ENCODE assay signal across 15 cellular contexts in the genomic region with DNA sequence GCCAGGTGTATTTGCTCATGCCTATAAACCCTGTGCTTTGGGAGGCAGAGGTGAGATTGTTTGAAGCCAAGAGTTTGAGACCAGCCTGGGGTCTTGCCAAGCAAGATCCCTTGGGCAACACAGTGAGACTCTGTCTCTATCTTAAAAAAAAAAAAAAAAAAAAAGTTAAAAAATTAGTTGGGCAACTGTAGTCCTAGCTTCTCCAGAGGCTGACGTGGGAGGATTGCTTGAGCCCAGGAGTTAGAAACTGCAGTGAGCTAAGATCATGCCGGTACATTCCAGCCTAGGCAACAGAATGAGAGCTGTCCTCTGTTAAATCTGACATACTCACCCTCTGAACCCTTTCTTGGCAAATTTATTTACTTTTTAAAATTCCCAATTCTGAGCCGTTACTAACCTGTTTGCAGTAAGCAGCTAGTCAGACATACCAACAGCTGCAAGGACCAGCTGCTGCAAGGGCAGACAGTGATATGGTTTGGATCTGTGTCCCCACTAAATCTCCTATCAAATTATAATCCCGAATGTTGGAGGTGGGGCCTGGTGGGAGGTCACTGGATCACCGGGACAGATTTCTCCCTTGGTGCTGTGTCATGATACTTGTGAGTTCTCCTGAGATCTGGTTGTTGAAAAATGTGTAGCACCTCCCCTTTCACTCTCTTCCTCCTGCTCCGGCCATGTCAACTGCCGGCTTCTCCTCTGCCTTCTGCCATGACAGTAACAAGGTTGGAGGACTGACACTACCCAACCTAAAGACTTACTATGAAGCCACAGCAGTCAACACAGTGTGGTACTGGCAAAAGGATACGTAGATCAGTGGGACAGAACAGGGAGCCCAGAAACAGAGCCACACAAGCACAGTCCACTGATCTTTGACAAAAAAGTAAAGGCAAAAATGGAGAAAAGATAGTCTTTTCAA. TPM values are rescaled to one million over a fixed set of nuclear protein-coding genes. Genes with fewer than 3 reads are reported as not detected.
DNase-seq lines count a peak whose midpoint lies in the region; ATAC-seq and TF ChIP-seq lines count a peak whose summit lies in the region.
"Had no signal": no experiment of that assay in that cellular context is flagged by ENCODE, and none has a peak within 500 bp of the region (broad histone marks: within the 10 kb centered on the region; RNA-seq: fewer than 3 reads in every experiment).

No MANE protein-coding gene starts in this region.

- no peaks in the 10 kb centered on the region for H3K9me3 ChIP-seq in MG63
- H3K9me3 ChIP-seq: thyroid gland had no signal

- no peaks in the 10 kb centered on the region for H3K27me3 Mint-ChIP-seq in activated naive CD8-positive, alpha-beta T cell treated with anti-CD3 and anti-CD28 coated beads, Interleukin-2, amount 10 ng/mL, durations not matched to agents 7 days and 5 days
- H3K27me3 Mint-ChIP-seq in activated naive CD8-positive, alpha-beta T cell treated with anti-CD3 and anti-CD28 coated beads, Interleukin-2, amount 50 U/mL, for 24 hours: no peaks in the 10 kb centered on the region
- H3K27me3 Mint-ChIP-seq in endothelial cell (ENCODE audit: unreplicated experiment) (peaks cover 3% of the 10 kb centered on the region), memory B cell (no peaks in the 10 kb centered on the region)
- H3K27me3 Mint-ChIP-seq in activated CD4-positive, alpha-beta T cell treated with anti-CD3 and anti-CD28 coated beads, Interleukin-2, amount 10 ng/mL, durations not matched to agents 7 days and 5 days: no peaks in the 10 kb centered on the region
- H3K27me3 Mint-ChIP-seq: activated CD4-positive, alpha-beta memory T cell treated with anti-CD3 and anti-CD28 coated beads for 36 hours had no signal

- no peaks in the 10 kb centered on the region for H3K9me3 Mint-ChIP-seq in activated naive CD8-positive, alpha-beta T cell treated with anti-CD3 and anti-CD28 coated beads, Interleukin-2, amount 10 ng/mL, durations not matched to agents 7 days and 5 days
- no peaks in the 10 kb centered on the region for H3K9me3 Mint-ChIP-seq in activated naive CD8-positive, alpha-beta T cell treated with anti-CD3 and anti-CD28 coated beads, Interleukin-2, amount 50 U/mL, for 24 hours
- H3K9me3 Mint-ChIP-seq in endothelial cell (ENCODE audit: unreplicated experiment) (no peaks in the 10 kb centered on the region), memory B cell (no peaks in the 10 kb centered on the region)
- no peaks in the 10 kb centered on the region for H3K9me3 Mint-ChIP-seq in stimulated activated effector memory CD8-positive, alpha-beta T cell treated with anti-CD3 and anti-CD28 coated beads, Interleukin-12 subunit alpha, Interleukin-12 subunit beta, amount 100 ng/mL, for 72 hours
- H3K9me3 Mint-ChIP-seq in activated CD4-positive, alpha-beta T cell treated with anti-CD3 and anti-CD28 coated beads, Interleukin-2, amount 10 ng/mL, durations not matched to agents 7 days and 5 days: no peaks in the 10 kb centered on the region
- H3K9me3 Mint-ChIP-seq: activated CD4-positive, alpha-beta memory T cell treated with anti-CD3 and anti-CD28 coated beads for 36 hours; mesothelial cell of epicardium had no signal

- no peak for TF ChIP-seq CTCF in endothelial cell (IDR thresholded peaks at IDR 0.05; ENCODE audit: unreplicated experiment)

- peaks cover 57% of the 10 kb centered on the region for H3K36me3 ChIP-seq in MG63

- no peak overlapping the region for H3K4me3 ChIP-seq in MG63
- H3K4me3 ChIP-seq: dorsolateral prefrontal cortex, thyroid gland had no signal

- no peak overlapping the region for H3K4me3 Mint-ChIP-seq in activated naive CD8-positive, alpha-beta T cell treated with anti-CD3 and anti-CD28 coated beads, Interleukin-2, amount 10 ng/mL, durations not matched to agents 7 days and 5 days
- no peak overlapping the region for H3K4me3 Mint-ChIP-seq in activated naive CD8-positive, alpha-beta T cell treated with anti-CD3 and anti-CD28 coated beads, Interleukin-2, amount 50 U/mL, for 24 hours
- H3K4me3 Mint-ChIP-seq in endothelial cell (ENCODE audit: unreplicated experiment) (peak overlapping the region; percentile 51), memory B cell (no peak overlapping the region)
- H3K4me3 Mint-ChIP-seq in stimulated activated effector memory CD8-positive, alpha-beta T cell treated with anti-CD3 and anti-CD28 coated beads, Interleukin-12 subunit alpha, Interleukin-12 subunit beta, amount 100 ng/mL, for 72 hours: no peak overlapping the region
- no peak overlapping the region for H3K4me3 Mint-ChIP-seq in activated CD4-positive, alpha-beta T cell treated with anti-CD3 and anti-CD28 coated beads, Interleukin-2, amount 10 ng/mL, durations not matched to agents 7 days and 5 days
- H3K4me3 Mint-ChIP-seq: activated CD4-positive, alpha-beta memory T cell treated with anti-CD3 and anti-CD28 coated beads for 36 hours; mesothelial cell of epicardium had no signal

- peaks cover 7% of the 10 kb centered on the region for H3K4me1 Mint-ChIP-seq in activated naive CD8-positive, alpha-beta T cell treated with anti-CD3 and anti-CD28 coated beads, Interleukin-2, amount 10 ng/mL, durations not matched to agents 7 days and 5 days
- peaks cover 25% of the 10 kb centered on the region for H3K4me1 Mint-ChIP-seq in activated naive CD8-positive, alpha-beta T cell treated with anti-CD3 and anti-CD28 coated beads, Interleukin-2, amount 50 U/mL, for 24 hours
- H3K4me1 Mint-ChIP-seq in endothelial cell (ENCODE audit: unreplicated experiment): no peaks in the 10 kb centered on the region
- peaks cover 39% of the 10 kb centered on the region for H3K4me1 Mint-ChIP-seq in memory B cell
- peaks cover 29% of the 10 kb centered on the region for H3K4me1 Mint-ChIP-seq in stimulated activated effector memory CD8-positive, alpha-beta T cell treated with anti-CD3 and anti-CD28 coated beads, Interleukin-12 subunit alpha, Interleukin-12 subunit beta, amount 100 ng/mL, for 72 hours
- peaks cover 12% of the 10 kb centered on the region for H3K4me1 Mint-ChIP-seq in activated CD4-positive, alpha-beta T cell treated with anti-CD3 and anti-CD28 coated beads, Interleukin-2, amount 10 ng/mL, durations not matched to agents 7 days and 5 days
- H3K4me1 Mint-ChIP-seq: mesothelial cell of epicardium had no signal

- POLR2A ChIA-PET in activated naive CD8-positive, alpha-beta T cell treated with anti-CD3 and anti-CD28 coated beads, Interleukin-2, amount 10 ng/mL, durations not matched to agents 7 days and 5 days (lab: Charles Lee): no interaction called here
- POLR2A ChIA-PET in activated CD4-positive, alpha-beta T cell treated with anti-CD3 and anti-CD28 coated beads, Interleukin-2, amount 10 ng/mL, durations not matched to agents 7 days and 5 days (lab: Charles Lee): no interaction called here

- H3K27ac Mint-ChIP-seq in activated naive CD8-positive, alpha-beta T cell treated with anti-CD3 and anti-CD28 coated beads, Interleukin-2, amount 10 ng/mL, durations not matched to agents 7 days and 5 days: peak overlapping the region; percentile 43
- H3K27ac Mint-ChIP-seq in activated naive CD8-positive, alpha-beta T cell treated with anti-CD3 and anti-CD28 coated beads, Interleukin-2, amount 50 U/mL, for 24 hours: no peak overlapping the region
- H3K27ac Mint-ChIP-seq in endothelial cell (ENCODE audit: unreplicated experiment) (no peak overlapping the region), memory B cell (peak overlapping the region; percentile 55)
- H3K27ac Mint-ChIP-seq in stimulated activated effector memory CD8-positive, alpha-beta T cell treated with anti-CD3 and anti-CD28 coated beads, Interleukin-12 subunit alpha, Interleukin-12 subunit beta, amount 100 ng/mL, for 72 hours: peak overlapping the region; percentile 10
- no peak overlapping the region for H3K27ac Mint-ChIP-seq in activated CD4-positive, alpha-beta T cell treated with anti-CD3 and anti-CD28 coated beads, Interleukin-2, amount 10 ng/mL, durations not matched to agents 7 days and 5 days
- H3K27ac Mint-ChIP-seq: activated CD4-positive, alpha-beta memory T cell treated with anti-CD3 and anti-CD28 coated beads for 36 hours; mesothelial cell of epicardium had no signal

- CTCF ChIA-PET in activated CD4-positive, alpha-beta T cell treated with anti-CD3 and anti-CD28 coated beads, Interleukin-2, amount 10 ng/mL, durations not matched to agents 7 days and 5 days (lab: Charles Lee): no interaction called here

- H3K27me3 ChIP-seq in MG63: no peaks in the 10 kb centered on the region
- H3K27me3 ChIP-seq: dorsolateral prefrontal cortex, thyroid gland had no signal

- H3K36me3 Mint-ChIP-seq in activated naive CD8-positive, alpha-beta T cell treated with anti-CD3 and anti-CD28 coated beads, Interleukin-2, amount 10 ng/mL, durations not matched to agents 7 days and 5 days: peaks cover 46% of the 10 kb centered on the region
- H3K36me3 Mint-ChIP-seq in activated naive CD8-positive, alpha-beta T cell treated with anti-CD3 and anti-CD28 coated beads, Interleukin-2, amount 50 U/mL, for 24 hours (ENCODE audit: low read depth): peaks cover 71% of the 10 kb centered on the region
- H3K36me3 Mint-ChIP-seq in endothelial cell (ENCODE audit: low read depth, unreplicated experiment): peaks cover 36% of the 10 kb centered on the region
- H3K36me3 Mint-ChIP-seq in memory B cell: peaks cover 46% of the 10 kb centered on the region
- H3K36me3 Mint-ChIP-seq in stimulated activated effector memory CD8-positive, alpha-beta T cell treated with anti-CD3 and anti-CD28 coated beads, Interleukin-12 subunit alpha, Interleukin-12 subunit beta, amount 100 ng/mL, for 72 hours: peaks cover 100% of the 10 kb centered on the region
- peaks cover 66% of the 10 kb centered on the region for H3K36me3 Mint-ChIP-seq in activated CD4-positive, alpha-beta T cell treated with anti-CD3 and anti-CD28 coated beads, Interleukin-2, amount 10 ng/mL, durations not matched to agents 7 days and 5 days (ENCODE audit: low read depth)

- no peak for ATAC-seq in activated naive CD8-positive, alpha-beta T cell treated with anti-CD3 and anti-CD28 coated beads, Interleukin-2, amount 10 ng/mL, durations not matched to agents 7 days and 5 days (ENCODE audit: low read depth)
- no peak for ATAC-seq in activated naive CD8-positive, alpha-beta T cell treated with anti-CD3 and anti-CD28 coated beads, Interleukin-2, amount 50 U/mL, for 24 hours
- ATAC-seq in memory B cell (ENCODE audit: low read depth) (no peak), left colon (no peak)
- ATAC-seq in stimulated activated effector memory CD8-positive, alpha-beta T cell treated with anti-CD3 and anti-CD28 coated beads, Interleukin-12 subunit alpha, Interleukin-12 subunit beta, amount 100 ng/mL, for 72 hours: no peak

- DNase-seq in activated naive CD8-positive, alpha-beta T cell treated with anti-CD3 and anti-CD28 coated beads, Interleukin-2, amount 10 ng/mL, durations not matched to agents 7 days and 5 days: no peak
- DNase-seq in activated naive CD8-positive, alpha-beta T cell treated with anti-CD3 and anti-CD28 coated beads, Interleukin-2, amount 50 U/mL, for 24 hours: no peak
- DNase-seq in endothelial cell (ENCODE audit: low spot score) (no peak), memory B cell (ENCODE audit: low spot score in 2 of 2) (no peak), left colon (no peak), MG63 (no peak)
- no peak for DNase-seq in stimulated activated effector memory CD8-positive, alpha-beta T cell treated with anti-CD3 and anti-CD28 coated beads, Interleukin-12 subunit alpha, Interleukin-12 subunit beta, amount 100 ng/mL, for 72 hours (ENCODE audit: low spot score in 2 of 2)
- DNase-seq in activated CD4-positive, alpha-beta T cell treated with anti-CD3 and anti-CD28 coated beads, Interleukin-2, amount 10 ng/mL, durations not matched to agents 7 days and 5 days: no peak
- DNase-seq: activated CD4-positive, alpha-beta memory T cell treated with anti-CD3 and anti-CD28 coated beads for 36 hours; dorsolateral prefrontal cortex; NCI-H1048; SIG-M5; T1000; thyroid gland had no signal

- intact Hi-C loops in left colon (cut with DNase I, micrococcal nuclease): no loop called here

RNA-seq across cellular contexts. Expression of gene PARP1, which starts 10.6 kb away (rescaled TPM):
- 100 to 1,000 TPM; 128 to 132 TPM for total RNA-seq in activated naive CD8-positive, alpha-beta T cell treated with anti-CD3 and anti-CD28 coated beads, Interleukin-2, amount 10 ng/mL, durations not matched to agents 7 days and 5 days
- total RNA-seq in endothelial cell (ENCODE audit: unreplicated experiment): 131 TPM
- 10 to 100 TPM; 44.8 to 48.9 TPM for total RNA-seq in left colon
- total RNA-seq in MG63 (2014; rRNA removed; shearing (Covaris generic); ENCODE audit: low replicate concordance): 180 and 241 TPM in 2 replicates
- total RNA-seq in activated CD4-positive, alpha-beta T cell treated with anti-CD3 and anti-CD28 coated beads, Interleukin-2, amount 10 ng/mL, durations not matched to agents 7 days and 5 days: 100 to 1,000 TPM; 167 to 187 TPM

Comparison
In these comparisons a context has a peak if more than half of its experiments do, and no peak if none do; other contexts are left out.
1. H3K27ac Mint-ChIP-seq: peak in activated naive CD8-positive, alpha-beta T cell treated with anti-CD3 and anti-CD28 coated beads, Interleukin-2, amount 10 ng/mL, durations not matched to agents 7 days and 5 days (single experiment), memory B cell (single experiment) and stimulated activated effector memory CD8-positive, alpha-beta T cell treated with anti-CD3 and anti-CD28 coated beads, Interleukin-12 subunit alpha, Interleukin-12 subunit beta, amount 100 ng/mL, for 72 hours (single experiment); none in activated naive CD8-positive, alpha-beta T cell treated with anti-CD3 and anti-CD28 coated beads, Interleukin-2, amount 50 U/mL, for 24 hours (single experiment), endothelial cell (single experiment) and activated CD4-positive, alpha-beta T cell treated with anti-CD3 and anti-CD28 coated beads, Interleukin-2, amount 10 ng/mL, durations not matched to agents 7 days and 5 days (single experiment).